ENCODE assay signal across 1 cellular context in genomic region chr16:19717781-19718623, GRCh38.
TF ChIP-seq lines count a peak whose summit lies in the region.

TSS of gene IQCK (plus strand) at chr16:19718271. CDS start at chr16:19718307, 36 bp downstream.
A gene with protein sequence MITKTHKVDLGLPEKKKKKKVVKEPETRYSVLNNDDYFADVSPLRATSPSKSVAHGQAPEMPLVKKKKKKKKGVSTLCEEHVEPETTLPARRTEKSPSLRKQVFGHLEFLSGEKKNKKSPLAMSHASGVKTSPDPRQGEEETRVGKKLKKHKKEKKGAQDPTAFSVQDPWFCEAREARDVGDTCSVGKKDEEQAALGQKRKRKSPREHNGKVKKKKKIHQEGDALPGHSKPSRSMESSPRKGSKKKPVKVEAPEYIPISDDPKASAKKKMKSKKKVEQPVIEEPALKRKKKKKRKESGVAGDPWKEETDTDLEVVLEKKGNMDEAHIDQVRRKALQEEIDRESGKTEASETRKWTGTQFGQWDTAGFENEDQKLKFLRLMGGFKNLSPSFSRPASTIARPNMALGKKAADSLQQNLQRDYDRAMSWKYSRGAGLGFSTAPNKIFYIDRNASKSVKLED (minus strand): TSS chr16:19718227. CDS start chr16:19715035, 3,192 bp downstream.

TF ChIP-seq in HepG2, 621 proteins besides CTCF, POLR2A, EP300 and RAD21 (continued from another document and continues in another):
- TF ChIP-seq ZBTB33 (CRISPR knock-in tag; IDR thresholded peaks at IDR 0.05): 0 out of 2 replicates have a peak, but pooled peaks have one; percentile 22
- TF ChIP-seq BRD4 (CRISPR knock-in tag; IDR thresholded peaks at IDR 0.05): peak; percentile 78; the same call in 1 of the 2 replicates
- TF ChIP-seq ZFP37 (CRISPR knock-in tag; IDR thresholded peaks at IDR 0.05; ENCODE audit: borderline replicate concordance): no peak
- TF ChIP-seq ZNF343 (CRISPR knock-in tag; IDR thresholded peaks at IDR 0.05): peak; percentile 98
- TF ChIP-seq HOXA3 (CRISPR knock-in tag; IDR thresholded peaks at IDR 0.05): peak; percentile 99
- peak; percentile 96 for TF ChIP-seq ZNF678 (CRISPR knock-in tag; IDR thresholded peaks at IDR 0.05)
- no peak for TF ChIP-seq ATRX (CRISPR knock-in tag; IDR thresholded peaks at IDR 0.05; ENCODE audit: borderline replicate concordance)
- TF ChIP-seq, protein P1, sequence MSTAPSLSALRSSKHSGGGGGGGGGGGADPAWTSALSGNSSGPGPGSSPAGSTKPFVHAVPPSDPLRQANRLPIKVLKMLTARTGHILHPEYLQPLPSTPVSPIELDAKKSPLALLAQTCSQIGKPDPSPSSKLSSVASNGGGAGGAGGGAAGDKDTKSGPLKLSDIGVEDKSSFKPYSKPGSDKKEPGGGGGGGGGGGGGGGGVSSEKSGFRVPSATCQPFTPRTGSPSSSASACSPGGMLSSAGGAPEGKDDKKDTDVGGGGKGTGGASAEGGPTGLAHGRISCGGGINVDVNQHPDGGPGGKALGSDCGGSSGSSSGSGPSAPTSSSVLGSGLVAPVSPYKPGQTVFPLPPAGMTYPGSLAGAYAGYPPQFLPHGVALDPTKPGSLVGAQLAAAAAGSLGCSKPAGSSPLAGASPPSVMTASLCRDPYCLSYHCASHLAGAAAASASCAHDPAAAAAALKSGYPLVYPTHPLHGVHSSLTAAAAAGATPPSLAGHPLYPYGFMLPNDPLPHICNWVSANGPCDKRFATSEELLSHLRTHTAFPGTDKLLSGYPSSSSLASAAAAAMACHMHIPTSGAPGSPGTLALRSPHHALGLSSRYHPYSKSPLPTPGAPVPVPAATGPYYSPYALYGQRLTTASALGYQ (CRISPR knock-in tag; IDR thresholded peaks at IDR 0.05): peak; percentile 86; the same call in 1 of the 2 replicates
- no peak for TF ChIP-seq CCAR2 (optimal IDR thresholded peaks at IDR 0.05; ENCODE audit: low read depth, low read length)
- TF ChIP-seq, protein P2, sequence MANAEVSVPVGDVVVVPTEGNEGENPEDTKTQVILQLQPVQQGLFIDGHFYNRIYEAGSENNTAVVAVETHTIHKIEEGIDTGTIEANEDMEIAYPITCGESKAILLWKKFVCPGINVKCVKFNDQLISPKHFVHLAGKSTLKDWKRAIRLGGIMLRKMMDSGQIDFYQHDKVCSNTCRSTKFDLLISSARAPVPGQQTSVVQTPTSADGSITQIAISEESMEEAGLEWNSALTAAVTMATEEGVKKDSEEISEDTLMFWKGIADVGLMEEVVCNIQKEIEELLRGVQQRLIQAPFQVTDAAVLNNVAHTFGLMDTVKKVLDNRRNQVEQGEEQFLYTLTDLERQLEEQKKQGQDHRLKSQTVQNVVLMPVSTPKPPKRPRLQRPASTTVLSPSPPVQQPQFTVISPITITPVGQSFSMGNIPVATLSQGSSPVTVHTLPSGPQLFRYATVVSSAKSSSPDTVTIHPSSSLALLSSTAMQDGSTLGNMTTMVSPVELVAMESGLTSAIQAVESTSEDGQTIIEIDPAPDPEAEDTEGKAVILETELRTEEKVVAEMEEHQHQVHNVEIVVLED (CRISPR knock-in tag; IDR thresholded peaks at IDR 0.05; ENCODE audit: borderline replicate concordance): peak; percentile 93
- TF ChIP-seq, protein P3, sequence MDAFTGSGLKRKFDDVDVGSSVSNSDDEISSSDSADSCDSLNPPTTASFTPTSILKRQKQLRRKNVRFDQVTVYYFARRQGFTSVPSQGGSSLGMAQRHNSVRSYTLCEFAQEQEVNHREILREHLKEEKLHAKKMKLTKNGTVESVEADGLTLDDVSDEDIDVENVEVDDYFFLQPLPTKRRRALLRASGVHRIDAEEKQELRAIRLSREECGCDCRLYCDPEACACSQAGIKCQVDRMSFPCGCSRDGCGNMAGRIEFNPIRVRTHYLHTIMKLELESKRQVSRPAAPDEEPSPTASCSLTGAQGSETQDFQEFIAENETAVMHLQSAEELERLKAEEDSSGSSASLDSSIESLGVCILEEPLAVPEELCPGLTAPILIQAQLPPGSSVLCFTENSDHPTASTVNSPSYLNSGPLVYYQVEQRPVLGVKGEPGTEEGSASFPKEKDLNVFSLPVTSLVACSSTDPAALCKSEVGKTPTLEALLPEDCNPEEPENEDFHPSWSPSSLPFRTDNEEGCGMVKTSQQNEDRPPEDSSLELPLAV (CRISPR knock-in tag; conservative IDR thresholded peaks at IDR 0.05; ENCODE audit: low read depth): 0 out of 2 replicates have a peak, but pooled peaks have one; percentile 80
- TF ChIP-seq ZNF709 (CRISPR knock-in tag; IDR thresholded peaks at IDR 0.05): 0 out of 2 replicates have a peak, but pooled peaks have one; percentile 44
- no peak for TF ChIP-seq SRSF9 (IDR thresholded peaks at IDR 0.05; ENCODE audit: borderline replicate concordance, insufficient read depth, low read depth, low read length, poor library complexity, severe bottlenecking)
- no peak; the same call in 1 of the 2 replicates for TF ChIP-seq MATR3 (CRISPR knock-in tag; IDR thresholded peaks at IDR 0.05)
- peak; percentile 88; the same call in 1 of the 2 replicates for TF ChIP-seq ZNF33B (CRISPR knock-in tag; IDR thresholded peaks at IDR 0.05)
- TF ChIP-seq YY1 (IDR thresholded peaks at IDR 0.05; ENCODE audit: insufficient read depth, insufficient replicate concordance, low read depth, low read length): peak; percentile 97
- peak; percentile 92 for TF ChIP-seq TFDP1 (CRISPR knock-in tag; IDR thresholded peaks at IDR 0.05; ENCODE audit: borderline replicate concordance)
- peak; percentile 99 for TF ChIP-seq KDM4B (CRISPR knock-in tag; IDR thresholded peaks at IDR 0.05)
- peak; percentile 87 for TF ChIP-seq ZNF781 (CRISPR knock-in tag; IDR thresholded peaks at IDR 0.05; ENCODE audit: borderline replicate concordance, not compliant biosample characterization)
- TF ChIP-seq TBP (CRISPR knock-in tag; IDR thresholded peaks at IDR 0.05): no peak
- peak; percentile 86 for TF ChIP-seq U2AF2 (IDR thresholded peaks at IDR 0.05; ENCODE audit: low read depth, low read length)
- no peak for TF ChIP-seq ZNF674 (CRISPR knock-in tag; IDR thresholded peaks at IDR 0.05; ENCODE audit: low read depth)
- TF ChIP-seq, protein P4, sequence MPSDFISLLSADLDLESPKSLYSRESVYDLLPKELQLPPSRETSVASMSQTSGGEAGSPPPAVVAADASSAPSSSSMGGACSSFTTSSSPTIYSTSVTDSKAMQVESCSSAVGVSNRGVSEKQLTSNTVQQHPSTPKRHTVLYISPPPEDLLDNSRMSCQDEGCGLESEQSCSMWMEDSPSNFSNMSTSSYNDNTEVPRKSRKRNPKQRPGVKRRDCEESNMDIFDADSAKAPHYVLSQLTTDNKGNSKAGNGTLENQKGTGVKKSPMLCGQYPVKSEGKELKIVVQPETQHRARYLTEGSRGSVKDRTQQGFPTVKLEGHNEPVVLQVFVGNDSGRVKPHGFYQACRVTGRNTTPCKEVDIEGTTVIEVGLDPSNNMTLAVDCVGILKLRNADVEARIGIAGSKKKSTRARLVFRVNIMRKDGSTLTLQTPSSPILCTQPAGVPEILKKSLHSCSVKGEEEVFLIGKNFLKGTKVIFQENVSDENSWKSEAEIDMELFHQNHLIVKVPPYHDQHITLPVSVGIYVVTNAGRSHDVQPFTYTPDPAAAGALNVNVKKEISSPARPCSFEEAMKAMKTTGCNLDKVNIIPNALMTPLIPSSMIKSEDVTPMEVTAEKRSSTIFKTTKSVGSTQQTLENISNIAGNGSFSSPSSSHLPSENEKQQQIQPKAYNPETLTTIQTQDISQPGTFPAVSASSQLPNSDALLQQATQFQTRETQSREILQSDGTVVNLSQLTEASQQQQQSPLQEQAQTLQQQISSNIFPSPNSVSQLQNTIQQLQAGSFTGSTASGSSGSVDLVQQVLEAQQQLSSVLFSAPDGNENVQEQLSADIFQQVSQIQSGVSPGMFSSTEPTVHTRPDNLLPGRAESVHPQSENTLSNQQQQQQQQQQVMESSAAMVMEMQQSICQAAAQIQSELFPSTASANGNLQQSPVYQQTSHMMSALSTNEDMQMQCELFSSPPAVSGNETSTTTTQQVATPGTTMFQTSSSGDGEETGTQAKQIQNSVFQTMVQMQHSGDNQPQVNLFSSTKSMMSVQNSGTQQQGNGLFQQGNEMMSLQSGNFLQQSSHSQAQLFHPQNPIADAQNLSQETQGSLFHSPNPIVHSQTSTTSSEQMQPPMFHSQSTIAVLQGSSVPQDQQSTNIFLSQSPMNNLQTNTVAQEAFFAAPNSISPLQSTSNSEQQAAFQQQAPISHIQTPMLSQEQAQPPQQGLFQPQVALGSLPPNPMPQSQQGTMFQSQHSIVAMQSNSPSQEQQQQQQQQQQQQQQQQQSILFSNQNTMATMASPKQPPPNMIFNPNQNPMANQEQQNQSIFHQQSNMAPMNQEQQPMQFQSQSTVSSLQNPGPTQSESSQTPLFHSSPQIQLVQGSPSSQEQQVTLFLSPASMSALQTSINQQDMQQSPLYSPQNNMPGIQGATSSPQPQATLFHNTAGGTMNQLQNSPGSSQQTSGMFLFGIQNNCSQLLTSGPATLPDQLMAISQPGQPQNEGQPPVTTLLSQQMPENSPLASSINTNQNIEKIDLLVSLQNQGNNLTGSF (CRISPR knock-in tag; IDR thresholded peaks at IDR 0.05): peak; percentile 75
- TF ChIP-seq GPN1 (CRISPR knock-in tag; IDR thresholded peaks at IDR 0.05; ENCODE audit: borderline replicate concordance): peak; percentile 39; the same call in 1 of the 2 replicates
- TF ChIP-seq KDM3A (CRISPR knock-in tag; IDR thresholded peaks at IDR 0.05; ENCODE audit: low read depth): peak; percentile 96
- no peak for TF ChIP-seq TRIM24 (CRISPR knock-in tag; IDR thresholded peaks at IDR 0.05)
- TF ChIP-seq, protein P5, sequence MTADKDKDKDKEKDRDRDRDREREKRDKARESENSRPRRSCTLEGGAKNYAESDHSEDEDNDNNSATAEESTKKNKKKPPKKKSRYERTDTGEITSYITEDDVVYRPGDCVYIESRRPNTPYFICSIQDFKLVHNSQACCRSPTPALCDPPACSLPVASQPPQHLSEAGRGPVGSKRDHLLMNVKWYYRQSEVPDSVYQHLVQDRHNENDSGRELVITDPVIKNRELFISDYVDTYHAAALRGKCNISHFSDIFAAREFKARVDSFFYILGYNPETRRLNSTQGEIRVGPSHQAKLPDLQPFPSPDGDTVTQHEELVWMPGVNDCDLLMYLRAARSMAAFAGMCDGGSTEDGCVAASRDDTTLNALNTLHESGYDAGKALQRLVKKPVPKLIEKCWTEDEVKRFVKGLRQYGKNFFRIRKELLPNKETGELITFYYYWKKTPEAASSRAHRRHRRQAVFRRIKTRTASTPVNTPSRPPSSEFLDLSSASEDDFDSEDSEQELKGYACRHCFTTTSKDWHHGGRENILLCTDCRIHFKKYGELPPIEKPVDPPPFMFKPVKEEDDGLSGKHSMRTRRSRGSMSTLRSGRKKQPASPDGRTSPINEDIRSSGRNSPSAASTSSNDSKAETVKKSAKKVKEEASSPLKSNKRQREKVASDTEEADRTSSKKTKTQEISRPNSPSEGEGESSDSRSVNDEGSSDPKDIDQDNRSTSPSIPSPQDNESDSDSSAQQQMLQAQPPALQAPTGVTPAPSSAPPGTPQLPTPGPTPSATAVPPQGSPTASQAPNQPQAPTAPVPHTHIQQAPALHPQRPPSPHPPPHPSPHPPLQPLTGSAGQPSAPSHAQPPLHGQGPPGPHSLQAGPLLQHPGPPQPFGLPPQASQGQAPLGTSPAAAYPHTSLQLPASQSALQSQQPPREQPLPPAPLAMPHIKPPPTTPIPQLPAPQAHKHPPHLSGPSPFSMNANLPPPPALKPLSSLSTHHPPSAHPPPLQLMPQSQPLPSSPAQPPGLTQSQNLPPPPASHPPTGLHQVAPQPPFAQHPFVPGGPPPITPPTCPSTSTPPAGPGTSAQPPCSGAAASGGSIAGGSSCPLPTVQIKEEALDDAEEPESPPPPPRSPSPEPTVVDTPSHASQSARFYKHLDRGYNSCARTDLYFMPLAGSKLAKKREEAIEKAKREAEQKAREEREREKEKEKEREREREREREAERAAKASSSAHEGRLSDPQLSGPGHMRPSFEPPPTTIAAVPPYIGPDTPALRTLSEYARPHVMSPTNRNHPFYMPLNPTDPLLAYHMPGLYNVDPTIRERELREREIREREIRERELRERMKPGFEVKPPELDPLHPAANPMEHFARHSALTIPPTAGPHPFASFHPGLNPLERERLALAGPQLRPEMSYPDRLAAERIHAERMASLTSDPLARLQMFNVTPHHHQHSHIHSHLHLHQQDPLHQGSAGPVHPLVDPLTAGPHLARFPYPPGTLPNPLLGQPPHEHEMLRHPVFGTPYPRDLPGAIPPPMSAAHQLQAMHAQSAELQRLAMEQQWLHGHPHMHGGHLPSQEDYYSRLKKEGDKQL (CRISPR knock-in tag; IDR thresholded peaks at IDR 0.05; ENCODE audit: low read depth): 0 out of 2 replicates have a peak, but pooled peaks have one; percentile 39
- no peak for TF ChIP-seq PTBP1 (IDR thresholded peaks at IDR 0.05; ENCODE audit: low read depth, low read length, poor library complexity, severe bottlenecking)
- TF ChIP-seq PAX8 (CRISPR knock-in tag; IDR thresholded peaks at IDR 0.05; ENCODE audit: borderline replicate concordance): peak; percentile 100
- no peak for TF ChIP-seq ZSCAN12 (CRISPR knock-in tag; IDR thresholded peaks at IDR 0.05)
- 0 out of 2 replicates have a peak, but pooled peaks have one; percentile 4 for TF ChIP-seq ZNF737 (CRISPR knock-in tag; IDR thresholded peaks at IDR 0.05; ENCODE audit: borderline replicate concordance)
